12 cellular contexts compared by ENCODE assay signal in genomic region chr5:83401122-83401620, GRCh38.
DNase-seq lines count a peak whose midpoint lies in the region; ATAC-seq and TF ChIP-seq lines count a peak whose summit lies in the region.
"Had no signal": no experiment of that assay in that cellular context is flagged by ENCODE, and none has a peak within 500 bp of the region (broad histone marks: within the 10 kb centered on the region; RNA-seq: fewer than 3 reads in every experiment).

No MANE protein-coding gene starts in this region.

- CTCF ChIA-PET in PC-3 (lab: Charles Lee), result no interaction called here

- H3K79me2 ChIP-seq in PC-3 (ENCODE audit: low read length), result no peaks in the 10 kb centered on the region

- H3K4me3 ChIP-seq in PC-3 (ENCODE audit: low read length), result no peak overlapping the region

- no peak for TF ChIP-seq CTCF in CD14-positive monocyte (IDR thresholded peaks at IDR 0.05)
- no peak for TF ChIP-seq CTCF in PC-3 (conservative IDR thresholded peaks at IDR 0.05; ENCODE audit: low read depth, low read length)

- no peaks in the 10 kb centered on the region for H3K4me1 ChIP-seq in PC-3 (ENCODE audit: insufficient read depth, low read length)

- no peaks in the 10 kb centered on the region for H3K9me3 ChIP-seq in PC-3 (ENCODE audit: low read length)

- no peak for DNase-seq in CD14-positive monocyte (ENCODE audit: low spot score)
- no peak for DNase-seq in PC-3
- no peak for DNase-seq in RPMI8226
- DNase-seq in COLO668 (lab: John Stamatoyannopoulos, UW; ENCODE audit: unreplicated experiment), result no peak
- DNase-seq: activated CD8-positive, alpha-beta memory T cell treated with anti-CD3 and anti-CD28 coated beads, Interleukin-2, amount 10 ng/mL, durations not matched to agents 7 days and 5 days; anterior cingulate cortex; MM.1S; T-helper 17 cell had no signal

- no peak overlapping the region for H3K4me2 ChIP-seq in PC-3 (ENCODE audit: low read length)

- no peak overlapping the region for H3K9ac ChIP-seq in PC-3 (ENCODE audit: low read length)

- POLR2A ChIA-PET in PC-3 (lab: Charles Lee; ENCODE audit: unreplicated experiment), result no interaction called here

- no peaks in the 10 kb centered on the region for H3K9me2 ChIP-seq in PC-3 (replicated peaks; ENCODE audit: low read length)

- peaks cover 42% of the 10 kb centered on the region for H3K4me1 Mint-ChIP-seq in CD14-positive monocyte

- H2AFZ ChIP-seq in PC-3 (ENCODE audit: low read length), result 0 out of 2 replicates have a peak overlapping the region, but pooled peaks have one; percentile 27

- no peaks in the 10 kb centered on the region for H3K27me3 ChIP-seq in PC-3 (ENCODE audit: low read length)

- no peaks in the 10 kb centered on the region for H4K20me1 ChIP-seq in PC-3 (ENCODE audit: low read length)

- peak overlapping the region; percentile 80 to 94 (median 92) for H3K27ac Mint-ChIP-seq in CD14-positive monocyte
- H3K27ac Mint-ChIP-seq: activated CD8-positive, alpha-beta memory T cell treated with anti-CD3 and anti-CD28 coated beads, Interleukin-2, amount 10 ng/mL, durations not matched to agents 7 days and 5 days; T-helper 17 cell had no signal

- no TSS peak for BruUV-seq in PC-3 (replicated peaks; lab: Mats Ljungman, UMichigan)

- H3K4me3 Mint-ChIP-seq in CD14-positive monocyte, result peak overlapping the region in 1 of 2 donors; percentile 67
- H3K4me3 Mint-ChIP-seq: activated CD8-positive, alpha-beta memory T cell treated with anti-CD3 and anti-CD28 coated beads, Interleukin-2, amount 10 ng/mL, durations not matched to agents 7 days and 5 days; T-helper 17 cell had no signal

- H3K27me3 Mint-ChIP-seq in CD14-positive monocyte (ENCODE audit: low read depth in 3 of 3), result no peaks in the 10 kb centered on the region
- H3K27me3 Mint-ChIP-seq: activated CD8-positive, alpha-beta memory T cell treated with anti-CD3 and anti-CD28 coated beads, Interleukin-2, amount 10 ng/mL, durations not matched to agents 7 days and 5 days; T-helper 17 cell had no signal

- no peaks in the 10 kb centered on the region for H3K36me3 ChIP-seq in PC-3 (ENCODE audit: low read depth, low read length)

- H3F3A ChIP-seq in PC-3 (ENCODE audit: low read length, unreplicated experiment), result no peaks in the 10 kb centered on the region

- ATAC-seq in GM19324 (IDR thresholded peaks at IDR 0.05; ENCODE audit: low FRiP score, unreplicated experiment) (peak; percentile 44), HG02938 (IDR thresholded peaks at IDR 0.05; ENCODE audit: unreplicated experiment) (peak; percentile 54), PC-3 (no peak), GM18867 (IDR thresholded peaks at IDR 0.05; ENCODE audit: unreplicated experiment) (no peak), esophagus mucosa (no peak)
- ATAC-seq: activated CD8-positive, alpha-beta memory T cell treated with anti-CD3 and anti-CD28 coated beads, Interleukin-2, amount 10 ng/mL, durations not matched to agents 7 days and 5 days; T-helper 17 cell had no signal

- H3K36me3 Mint-ChIP-seq in CD14-positive monocyte, result peaks cover 0 to 5% of the 10 kb centered on the region in 2 donors
- H3K36me3 Mint-ChIP-seq: activated CD8-positive, alpha-beta memory T cell treated with anti-CD3 and anti-CD28 coated beads, Interleukin-2, amount 10 ng/mL, durations not matched to agents 7 days and 5 days had no signal

- no peak overlapping the region for H3K27ac ChIP-seq in PC-3 (ENCODE audit: low read length)

- intact Hi-C loops in CD14-positive monocyte (cut with micrococcal nuclease), result no loop called here
- intact Hi-C loops in PC-3 (cut with micrococcal nuclease), result no loop called here

- peaks cover 0 to 5% (median 2%) of the 10 kb centered on the region in 7 donors for H3K9me3 Mint-ChIP-seq in CD14-positive monocyte

Comparison
In these comparisons a context has a peak if more than half of its experiments do, and no peak if none do; other contexts are left out.
1. ATAC-seq: peak in GM19324 (single experiment) and HG02938 (single experiment); none in PC-3 (single experiment), GM18867 (single experiment) and esophagus mucosa (single experiment).